In the genomic region with DNA sequence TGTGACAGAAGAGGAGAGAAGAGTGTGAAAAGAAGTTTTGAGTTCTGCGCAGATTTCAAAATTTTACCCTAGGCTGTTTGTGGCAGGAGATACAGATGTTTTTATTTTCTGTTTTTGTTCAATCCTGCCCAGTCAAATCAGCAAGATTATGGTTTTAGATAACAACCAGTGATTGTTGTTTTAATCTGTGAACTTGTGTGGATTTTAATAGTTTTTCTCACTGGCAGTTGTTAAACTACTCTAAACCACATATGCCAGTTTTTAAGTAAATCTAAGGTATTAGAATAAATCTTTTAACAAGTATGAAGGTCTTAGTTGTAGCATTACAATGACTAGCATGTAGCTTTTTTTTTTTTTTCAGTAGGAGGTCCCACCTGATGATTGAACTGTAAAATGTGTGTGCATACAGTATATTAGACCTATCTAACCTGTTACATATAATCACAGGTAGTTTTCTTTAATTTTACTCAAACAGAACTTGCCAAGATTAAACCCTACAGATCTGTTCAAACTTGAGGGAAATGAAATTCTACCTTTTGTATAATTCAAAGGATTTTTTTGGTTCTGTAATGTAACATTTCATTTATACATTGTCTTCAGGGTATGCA, we compare ENCODE assay signal across 1 cellular context.
TF ChIP-seq lines count a peak whose summit lies in the region.

No MANE protein-coding gene starts in this region.

TF ChIP-seq in IMR-90, 13 proteins besides CTCF, POLR2A, EP300 and RAD21:
- TF ChIP-seq CHD1 (IDR thresholded peaks at IDR 0.05; ENCODE audit: low read depth, low read length) (no peak), MXI1 (IDR thresholded peaks at IDR 0.05; ENCODE audit: borderline replicate concordance, low read depth, low read length) (no peak)
TF ChIP-seq in IMR-90: peak in this region for 0.
